8 cellular contexts compared by ENCODE assay signal in the genomic region with DNA sequence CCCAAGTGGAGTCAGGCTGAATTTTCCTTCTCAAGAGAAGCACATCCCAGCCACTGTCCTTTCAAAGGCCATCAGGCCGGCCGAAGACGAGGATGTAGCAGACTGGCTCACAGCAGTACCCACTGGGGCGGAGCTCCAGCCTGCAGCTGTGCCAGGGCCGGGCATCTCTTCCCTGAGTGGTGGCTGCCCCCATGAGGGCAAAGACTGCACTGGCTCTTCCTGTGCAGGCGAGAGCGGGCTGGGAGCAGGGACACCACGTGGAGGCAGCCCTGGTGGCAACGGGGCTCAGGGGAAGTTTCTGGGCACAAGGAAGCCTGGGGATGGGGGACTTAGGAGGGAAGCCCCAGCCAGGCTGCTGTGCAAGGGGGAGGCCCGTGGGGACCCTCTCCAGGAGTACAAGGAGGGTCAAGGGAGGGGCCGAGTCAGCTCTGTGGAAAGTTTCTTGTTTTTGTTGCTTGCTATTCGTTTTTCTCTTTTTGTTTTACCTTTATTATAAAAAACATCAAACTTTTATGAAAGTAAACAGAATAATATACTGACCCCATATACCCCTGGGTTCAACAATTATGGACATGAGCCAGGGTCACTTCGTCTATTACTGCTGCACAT.
DNase-seq lines count a peak whose midpoint lies in the region; ATAC-seq and TF ChIP-seq lines count a peak whose summit lies in the region.

No MANE protein-coding gene starts in this region.

- intact Hi-C loops in esophagus squamous epithelium (cut with DNase I) (loop anchor here (10.0 kb wide), 1 partner anchor 150 kb away; no protein-coding TSS in a partner anchor), transverse colon (cut with DNase I; ENCODE audit: low total_unique reads) (no loop called here)
- intact Hi-C loops in naive thymus-derived CD4-positive, alpha-beta T cell (cut with micrococcal nuclease) = no loop called here

- H3K4me3 ChIP-seq in H7 (ENCODE audit: insufficient read depth, low read depth, low read length) (no peak overlapping the region), esophagus squamous epithelium (no peak overlapping the region), transverse colon (no peak overlapping the region)
- H3K4me3 ChIP-seq in naive thymus-derived CD4-positive, alpha-beta T cell (ENCODE audit: low read length) = no peak overlapping the region

- H3K9me3 Mint-ChIP-seq in naive thymus-derived CD4-positive, alpha-beta T cell = peaks cover 0 to 5% (median 0%) of the 10 kb centered on the region in 11 donors

- in situ Hi-C loops in transverse colon (cut with MboI; ENCODE audit: low pct_ligation_motif_present in 1 of 4, low pct_unique_long_range_greater_than_20kb in 1 of 4, low sequenced_read_pairs in 3 of 4) = loop anchor here in 1 of 4 donors (25.0 kb wide), 1 partner anchor 497 kb away; no protein-coding TSS in a partner anchor

- DNase-seq in C1 segment of cervical spinal cord (lab: John Stamatoyannopoulos, UW) (peak in 13 of 14 donors; percentile 5 to 75 (median 55)), H7 (peak; percentile 93), NCI-H2196 treated with DMSO at 0.1 percent for 48 hours (lab: John Stamatoyannopoulos, UW; ENCODE audit: unreplicated experiment) (peak; percentile 83), esophagus squamous epithelium (lab: John Stamatoyannopoulos, UW) (no peak), transverse colon (peak; percentile 61)
- DNase-seq in activated CD4-positive, alpha-beta T cell treated with anti-CD3 and anti-CD28 coated beads for 48 hours = peak; percentile 75
- peak in 5 of 9 donors; percentile 17 to 36 (median 27) for DNase-seq in naive thymus-derived CD4-positive, alpha-beta T cell

- H3K27me3 ChIP-seq in H7 (ENCODE audit: control insufficient read depth, insufficient read depth, low read length) = no peaks in the 10 kb centered on the region
- H3K27me3 ChIP-seq in esophagus squamous epithelium = peaks cover 0 to 19% (median 0%) of the 10 kb centered on the region in 4 donors
- no peaks in the 10 kb centered on the region for H3K27me3 ChIP-seq in naive thymus-derived CD4-positive, alpha-beta T cell (ENCODE audit: control insufficient read depth in 2 of 2, insufficient read depth in 2 of 2, low read length in 2 of 2)
- H3K27me3 ChIP-seq in transverse colon = peaks cover 10% of the 10 kb centered on the region

- H3K4me3 Mint-ChIP-seq in naive thymus-derived CD4-positive, alpha-beta T cell = no peak overlapping the region

- H3K27ac ChIP-seq in esophagus squamous epithelium = no peak overlapping the region
- H3K27ac ChIP-seq in naive thymus-derived CD4-positive, alpha-beta T cell (ENCODE audit: low read depth, low read length) = no peak overlapping the region
- no peak overlapping the region for H3K27ac ChIP-seq in transverse colon

- H3K36me3 Mint-ChIP-seq in naive thymus-derived CD4-positive, alpha-beta T cell = no peaks in the 10 kb centered on the region

- H3K27me3 Mint-ChIP-seq in naive thymus-derived CD4-positive, alpha-beta T cell = peaks cover 0 to 13% (median 5%) of the 10 kb centered on the region in 5 donors

- peaks cover 0 to 5% (median 4%) of the 10 kb centered on the region in 3 donors for H3K9me3 ChIP-seq in esophagus squamous epithelium
- H3K9me3 ChIP-seq in naive thymus-derived CD4-positive, alpha-beta T cell (ENCODE audit: control insufficient read depth in 2 of 3, low read length in 3 of 3) = no peaks in the 10 kb centered on the region
- no peaks in the 10 kb centered on the region for H3K9me3 ChIP-seq in transverse colon

- CTCF ChIA-PET in naive thymus-derived CD4-positive, alpha-beta T cell (lab: Charles Lee) = interaction anchor here (0.9 kb wide), 1 partner anchor 489 kb away, joined by 3 read pairs; no protein-coding TSS in a partner anchor

- TF ChIP-seq POLR2A in esophagus squamous epithelium (IDR thresholded peaks at IDR 0.05) = no peak
- no peak for TF ChIP-seq POLR2A in transverse colon (IDR thresholded peaks at IDR 0.05)

- H3K36me3 ChIP-seq in H7 (replicated peaks; ENCODE audit: control insufficient read depth, insufficient read depth, low read length) (no peaks in the 10 kb centered on the region), esophagus squamous epithelium (no peaks in the 10 kb centered on the region), transverse colon (no peaks in the 10 kb centered on the region)
- no peaks in the 10 kb centered on the region for H3K36me3 ChIP-seq in naive thymus-derived CD4-positive, alpha-beta T cell (ENCODE audit: control insufficient read depth in 2 of 3, insufficient read depth in 3 of 3, low read length in 3 of 3)

- POLR2A ChIA-PET in naive thymus-derived CD4-positive, alpha-beta T cell (lab: Charles Lee) = no interaction called here

- 23 to 29% methylated on average over 6 to 10 of the region's 13 CpGs for WGBS in esophagus squamous epithelium, 2 donors
- 16 to 18% methylated on average over 6 to 13 of the region's 13 CpGs for WGBS in transverse colon (ENCODE audit: low coverage in 1 of 2), 2 donors

- H3K4me1 Mint-ChIP-seq in naive thymus-derived CD4-positive, alpha-beta T cell = peaks cover 0 to 11% (median 4%) of the 10 kb centered on the region in 7 donors

- TF ChIP-seq EP300 in transverse colon (IDR thresholded peaks at IDR 0.05; ENCODE audit: low read depth) = no peak

- H3K4me1 ChIP-seq in esophagus squamous epithelium = peaks cover 0 to 6% (median 0%) of the 10 kb centered on the region in 3 donors
- no peaks in the 10 kb centered on the region for H3K4me1 ChIP-seq in naive thymus-derived CD4-positive, alpha-beta T cell (ENCODE audit: control insufficient read depth in 2 of 2, insufficient read depth in 2 of 2, low read length in 2 of 2)
- H3K4me1 ChIP-seq in transverse colon = peaks cover 0 to 5% (median 0%) of the 10 kb centered on the region in 4 donors

- ATAC-seq in naive thymus-derived CD4-positive, alpha-beta T cell = peak; percentile 94
- no peak for ATAC-seq in GM18517 (IDR thresholded peaks at IDR 0.05; ENCODE audit: unreplicated experiment)

- TF ChIP-seq CTCF in esophagus squamous epithelium (IDR thresholded peaks at IDR 0.05) (peak in 5 of 6 experiments; percentile 47 to 84 (median 60)), transverse colon (IDR thresholded peaks at IDR 0.05) (peak; percentile 34 to 70 (median 56))

- no peak overlapping the region for H3K27ac Mint-ChIP-seq in naive thymus-derived CD4-positive, alpha-beta T cell
